In genomic region chr7:17185690-17186070, GRCh38 we compare ENCODE assay signal across 9 cellular contexts.
DNase-seq lines count a peak whose midpoint lies in the region; ATAC-seq and TF ChIP-seq lines count a peak whose summit lies in the region.
"Had no signal": no experiment of that assay in that cellular context is flagged by ENCODE, and none has a peak within 500 bp of the region (broad histone marks: within the 10 kb centered on the region; RNA-seq: fewer than 3 reads in every experiment).

No MANE protein-coding gene starts in this region.

- intact Hi-C loops in left lung (cut with DNase I) = no loop called here
- intact Hi-C loops in psoas muscle (cut with DNase I) = no loop called here
- intact Hi-C loops in esophagus muscularis mucosa (cut with DNase I) = no loop called here

- no peak for TF ChIP-seq POLR2A in Peyer's patch (IDR thresholded peaks at IDR 0.05)
- no peak for TF ChIP-seq POLR2A in esophagus muscularis mucosa (IDR thresholded peaks at IDR 0.05; ENCODE audit: low read depth)

- H3K9me3 ChIP-seq in left lung = no peaks in the 10 kb centered on the region
- H3K9me3 ChIP-seq in psoas muscle = no peaks in the 10 kb centered on the region
- H3K9me3 ChIP-seq in Peyer's patch = no peaks in the 10 kb centered on the region
- H3K9me3 ChIP-seq in esophagus muscularis mucosa = no peaks in the 10 kb centered on the region
- H3K9me3 ChIP-seq: SJSA1 had no signal

- peak; percentile 74 for DNase-seq in RPMI7951 (ENCODE audit: low read depth)
- no peak for DNase-seq in left lung
- DNase-seq in psoas muscle = no peak
- no peak for DNase-seq in Peyer's patch
- DNase-seq in activated naive CD4-positive, alpha-beta T cell treated with Interleukin-2 at 50 U/mL for 16 hours = no peak
- DNase-seq in esophagus muscularis mucosa (ENCODE audit: extremely low spot score) = no peak

- no peak for TF ChIP-seq EP300 in esophagus muscularis mucosa (IDR thresholded peaks at IDR 0.05)

- H3K27ac ChIP-seq in left lung = peak overlapping the region; percentile 9 to 45
- no peak overlapping the region for H3K27ac ChIP-seq in psoas muscle
- H3K27ac ChIP-seq in Peyer's patch = no peak overlapping the region
- no peak overlapping the region for H3K27ac ChIP-seq in esophagus muscularis mucosa (replicated peaks in 1 of 4)
- H3K27ac ChIP-seq: SJSA1 had no signal

- H3K4me3 ChIP-seq in left lung = no peak overlapping the region
- H3K4me3 ChIP-seq in psoas muscle = no peak overlapping the region
- no peak overlapping the region for H3K4me3 ChIP-seq in Peyer's patch
- no peak overlapping the region for H3K4me3 ChIP-seq in esophagus muscularis mucosa
- H3K4me3 ChIP-seq: SJSA1 had no signal

- H3K4me1 ChIP-seq in left lung (peaks cover 11 to 15% of the 10 kb centered on the region in 2 donors), psoas muscle (no peaks in the 10 kb centered on the region), Peyer's patch (peaks cover 0 to 12% (median 0%) of the 10 kb centered on the region in 4 donors), esophagus muscularis mucosa (peaks cover 0 to 22% (median 6%) of the 10 kb centered on the region in 4 donors)

- H3K36me3 ChIP-seq in left lung (no peaks in the 10 kb centered on the region), psoas muscle (ENCODE audit: insufficient read depth in 1 of 2, low read depth in 1 of 2) (no peaks in the 10 kb centered on the region), Peyer's patch (no peaks in the 10 kb centered on the region), esophagus muscularis mucosa (no peaks in the 10 kb centered on the region)
- H3K36me3 ChIP-seq: SJSA1 had no signal

- TF ChIP-seq CTCF in left lung (IDR thresholded peaks at IDR 0.05) = no peak
- no peak for TF ChIP-seq CTCF in psoas muscle (IDR thresholded peaks at IDR 0.05)
- no peak for TF ChIP-seq CTCF in Peyer's patch (IDR thresholded peaks at IDR 0.05)
- no peak for TF ChIP-seq CTCF in esophagus muscularis mucosa (IDR thresholded peaks at IDR 0.05)

- ATAC-seq in GM18907 (IDR thresholded peaks at IDR 0.05; ENCODE audit: unreplicated experiment) (peak; percentile 99), HG02852 (IDR thresholded peaks at IDR 0.05; ENCODE audit: unreplicated experiment) (peak; percentile 99), left lung (peak; percentile 88), psoas muscle (no peak)

- no peaks in the 10 kb centered on the region for H3K27me3 ChIP-seq in left lung
- no peaks in the 10 kb centered on the region for H3K27me3 ChIP-seq in psoas muscle (ENCODE audit: insufficient read depth in 3 of 3, low read length in 2 of 3)
- no peaks in the 10 kb centered on the region for H3K27me3 ChIP-seq in Peyer's patch
- H3K27me3 ChIP-seq in esophagus muscularis mucosa = no peaks in the 10 kb centered on the region
- H3K27me3 ChIP-seq: SJSA1 had no signal

- WGBS in psoas muscle, 3 donors = 58 to 67% (median 63%) methylated on average over 4 of the region's 4 CpGs
- 56% methylated on average over 4 of the region's 4 CpGs for WGBS in esophagus muscularis mucosa

Comparison
In these comparisons a context has a peak if more than half of its experiments do, and no peak if none do; other contexts are left out.
1. ATAC-seq: peak in GM18907 (single experiment), HG02852 (single experiment) and left lung (single experiment); none in psoas muscle (0 of 4).
2. H3K27ac ChIP-seq: peak in left lung (2 of 2); none in psoas muscle (single experiment), Peyer's patch (0 of 4) and esophagus muscularis mucosa (0 of 4).